25 cellular contexts compared by ENCODE assay signal in genomic region chr1:231467986-231468385, GRCh38.
"Had no signal": no experiment of that assay in that cellular context is flagged by ENCODE, and none has a peak within 500 bp of the region (broad histone marks: within the 10 kb centered on the region; RNA-seq: fewer than 3 reads in every experiment).

No MANE protein-coding gene starts in this region.

- H3K27ac ChIP-seq: epithelial cell of prostate, gastrocnemius medialis, neutrophil, parathyroid adenoma, testis, tibial nerve, upper lobe of right lung, uterus had no signal

- DNase-seq: cortex of kidney; effector CD4-positive, alpha-beta T cell; foreskin fibroblast; gastrocnemius medialis; mucosa of descending colon; naive B cell; stimulated activated CD4-positive, alpha-beta T cell treated with anti-CD3 and anti-CD28 coated beads, Interleukin-12 subunit alpha, Interleukin-12 subunit beta, amount 100 ng/mL, for 4 hours; stimulated activated CD4-positive, alpha-beta T cell treated with anti-CD3 and anti-CD28 coated beads, Interleukin-1b, Interleukin-23, amount 100 ng/mL, for 48 hours; stimulated activated CD4-positive, alpha-beta T cell treated with anti-CD3 and anti-CD28 coated beads, Interleukin-4, amount 100 ng/mL, for 1 hour; stimulated activated CD8-positive, alpha-beta memory T cell treated with anti-CD3 and anti-CD28 coated beads, Interleukin-4, amount 100 ng/mL, for 48 hours; stimulated activated naive CD4-positive, alpha-beta T cell; stimulated activated naive CD8-positive, alpha-beta T cell treated with anti-CD3 and anti-CD28 coated beads, Interleukin-15, amount 100 ng/mL, for 72 hours; testis; upper lobe of right lung; uterus had no signal

- H3K9ac ChIP-seq: parathyroid adenoma had no signal

- H3K79me2 ChIP-seq: parathyroid adenoma had no signal

- H3K36me3 ChIP-seq: gastrocnemius medialis, neutrophil, tibial nerve, upper lobe of right lung, uterus had no signal

- H3K4me2 ChIP-seq: smooth muscle cell had no signal

- ATAC-seq: esophagus mucosa; gastrocnemius medialis; left lobe of liver; mucosa of descending colon; natural killer cell treated with Interleukin-12 subunit alpha and Interleukin-12 subunit beta and Interleukin-15 and Interleukin-18, amount 100 ng/mL, for 72 hours; sciatic nerve; stimulated activated naive CD8-positive, alpha-beta T cell treated with anti-CD3 and anti-CD28 coated beads, Interleukin-15, amount 100 ng/mL, for 72 hours; upper lobe of right lung had no signal

- H3K4me1 ChIP-seq: gastrocnemius medialis, parathyroid adenoma, testis, tibial nerve, upper lobe of right lung, uterus had no signal

- H3K4me3 ChIP-seq: gastrocnemius medialis, lung, mucosa of descending colon, smooth muscle cell, testis, tibial nerve, upper lobe of right lung, uterus had no signal

- H3K9me3 ChIP-seq: gastrocnemius medialis, mucosa of descending colon, neutrophil, testis, upper lobe of right lung, uterus had no signal

- H3K27me3 ChIP-seq: gastrocnemius medialis, testis, tibial nerve, upper lobe of right lung, uterus had no signal

- H2AFZ ChIP-seq: parathyroid adenoma had no signal
